In genomic region chrX:143988356-143988755, GRCh38 we compare ENCODE assay signal across 18 cellular contexts.
DNase-seq lines count a peak whose midpoint lies in the region; ATAC-seq and FAIRE-seq lines count a peak whose summit lies in the region.
"Had no signal": no experiment of that assay in that cellular context is flagged by ENCODE, and none has a peak within 500 bp of the region (broad histone marks: within the 10 kb centered on the region; RNA-seq: fewer than 3 reads in every experiment).

No MANE protein-coding gene starts in this region.

- no peak for FAIRE-seq in RCC 7860 (lab: Jason Lieb, UNC)
- FAIRE-seq: A204.1, GM12878, H54 had no signal

- in situ Hi-C loops in ACHN (cut with HindIII; ENCODE audit: low pct_ligation_motif_present, low pct_unique_long_range_greater_than_20kb, low sequenced_read_pairs) = no loop called here

- no peak for ATAC-seq in GM19467 (IDR thresholded peaks at IDR 0.05; ENCODE audit: unreplicated experiment)
- ATAC-seq: GM12878, SK-N-SH treated with all-trans-retinoic acid at 6 μM for 48 hours had no signal

- DNase-seq in ACHN = peak; percentile 39
- peak; percentile 54 for DNase-seq in RCC 7860 (ENCODE audit: low spot score)
- peak; percentile 45 for DNase-seq in kidney glomerular epithelial cell (lab: John Stamatoyannopoulos, UW)
- peak; percentile 49 for DNase-seq in renal cortical epithelial cell (ENCODE audit: low read depth)
- no peak for DNase-seq in NOMO-1 treated with DMSO at 0.1 percent for 48 hours (lab: John Stamatoyannopoulos, UW; ENCODE audit: unreplicated experiment)
- no peak for DNase-seq in head of caudate nucleus
- DNase-seq: DND-41, Kasumi-1, NCI-H1694 treated with DMSO at 0.1 percent for 48 hours, NCI-H2081 treated with DMSO at 0.1 percent for 48 hours, NCI-H2171 treated with DMSO at 0.1 percent for 48 hours, NCI-H524 treated with DMSO at 0.1 percent for 48 hours, PC-9 had no signal

- intact Hi-C loops in head of caudate nucleus (cut with DNase I) = no loop called here

Comparison
In these comparisons a context has a peak if more than half of its experiments do, and no peak if none do; other contexts are left out.
1. DNase-seq: peak in ACHN (single experiment), RCC 7860 (single experiment), kidney glomerular epithelial cell (single experiment) and renal cortical epithelial cell (single experiment); none in NOMO-1 treated with DMSO at 0.1 percent for 48 hours (single experiment) and head of caudate nucleus (0 of 42).